In genomic region chr18:12377556-12378553, GRCh38 we compare ENCODE assay signal across 1 cellular context.
TF ChIP-seq lines count a peak whose summit lies in the region.

No MANE protein-coding gene starts in this region.

TF ChIP-seq in HepG2, 621 proteins besides CTCF, POLR2A, EP300 and RAD21 (continued from another document and continues in another):
- TF ChIP-seq ZBTB34 (CRISPR knock-in tag; IDR thresholded peaks at IDR 0.05) (no peak), NFIB (CRISPR knock-in tag; IDR thresholded peaks at IDR 0.05; ENCODE audit: borderline replicate concordance) (no peak), RCOR2 (CRISPR knock-in tag; IDR thresholded peaks at IDR 0.05) (no peak; the same call in 1 of the 2 replicates), ZSCAN29 (CRISPR knock-in tag; conservative IDR thresholded peaks at IDR 0.05) (no peak), MAZ (IDR thresholded peaks at IDR 0.05; ENCODE audit: borderline replicate concordance, low read depth, low read length) (no peak; the same call in 1 of the 2 replicates), MAZ (CRISPR knock-in tag; IDR thresholded peaks at IDR 0.05; ENCODE audit: low read depth) (no peak), YEATS4 (CRISPR knock-in tag; IDR thresholded peaks at IDR 0.05; ENCODE audit: borderline replicate concordance) (no peak), TRAFD1 (CRISPR knock-in tag; IDR thresholded peaks at IDR 0.05; ENCODE audit: borderline replicate concordance) (no peak), ZNF619 (CRISPR knock-in tag; IDR thresholded peaks at IDR 0.05) (no peak), SNAI1 (CRISPR knock-in tag; IDR thresholded peaks at IDR 0.05; ENCODE audit: borderline replicate concordance) (no peak), ISL2 (CRISPR knock-in tag; IDR thresholded peaks at IDR 0.05) (no peak; the same call in 1 of the 2 replicates), BRD4 (CRISPR knock-in tag; IDR thresholded peaks at IDR 0.05) (0 out of 2 replicates have a peak, but pooled peaks have one; percentile 31), MLXIP (CRISPR knock-in tag; IDR thresholded peaks at IDR 0.05; ENCODE audit: borderline replicate concordance) (no peak), U2AF2 (IDR thresholded peaks at IDR 0.05; ENCODE audit: low read depth, low read length) (no peak), PAXIP1 (CRISPR knock-in tag; conservative IDR thresholded peaks at IDR 0.05) (no peak; the same call in 1 of the 2 replicates), HOXA5 (CRISPR knock-in tag; IDR thresholded peaks at IDR 0.05) (peak; percentile 21; the same call in 1 of the 2 replicates), DZIP1 (CRISPR knock-in tag; IDR thresholded peaks at IDR 0.05) (no peak), NCOR1 (IDR thresholded peaks at IDR 0.05; ENCODE audit: borderline replicate concordance, low read length) (no peak), ZFP62 (CRISPR knock-in tag; IDR thresholded peaks at IDR 0.05) (no peak), POGZ (CRISPR knock-in tag; IDR thresholded peaks at IDR 0.05) (no peak), NRL (CRISPR knock-in tag; IDR thresholded peaks at IDR 0.05; ENCODE audit: borderline replicate concordance) (peak; percentile 48; the same call in 1 of the 2 replicates), KDM2A (CRISPR knock-in tag; IDR thresholded peaks at IDR 0.05; ENCODE audit: borderline replicate concordance, low read depth) (no peak; the same call in 1 of the 2 replicates), ZNF652 (CRISPR knock-in tag; IDR thresholded peaks at IDR 0.05; ENCODE audit: borderline replicate concordance, low read depth) (no peak), ONECUT2 (CRISPR knock-in tag; IDR thresholded peaks at IDR 0.05) (no peak), TCF7L2 (IDR thresholded peaks at IDR 0.05; ENCODE audit: low read depth, low read length) (no peak), ZNF331 (CRISPR knock-in tag; IDR thresholded peaks at IDR 0.05) (0 out of 2 replicates have a peak, but pooled peaks have one; percentile 25), BCL6 (CRISPR knock-in tag; IDR thresholded peaks at IDR 0.05) (peak; percentile 93), ZFX (CRISPR knock-in tag; IDR thresholded peaks at IDR 0.05; ENCODE audit: low read depth) (no peak), ZNF160 (CRISPR knock-in tag; IDR thresholded peaks at IDR 0.05) (no peak), SNRNP70 (IDR thresholded peaks at IDR 0.05; ENCODE audit: low read depth, low read length) (no peak), TOPORS (CRISPR knock-in tag; IDR thresholded peaks at IDR 0.05) (no peak), ZMYM4 (CRISPR knock-in tag; IDR thresholded peaks at IDR 0.05) (no peak; the same call in 1 of the 2 replicates), SP5 (CRISPR knock-in tag; IDR thresholded peaks at IDR 0.05; ENCODE audit: borderline replicate concordance, low read depth) (peak; percentile 39; the same call in 1 of the 2 replicates), PLSCR1 (CRISPR knock-in tag; IDR thresholded peaks at IDR 0.05; ENCODE audit: borderline replicate concordance) (no peak), TFDP1 (CRISPR knock-in tag; IDR thresholded peaks at IDR 0.05; ENCODE audit: borderline replicate concordance) (no peak; the same call in 1 of the 2 replicates), ZNF746 (CRISPR knock-in tag; IDR thresholded peaks at IDR 0.05) (0 out of 2 replicates have a peak, but pooled peaks have one; percentile 27), SPEN (CRISPR knock-in tag; IDR thresholded peaks at IDR 0.05; ENCODE audit: low read depth) (no peak; the same call in 1 of the 2 replicates), ZNF354B (CRISPR knock-in tag; IDR thresholded peaks at IDR 0.05) (no peak), CSRNP2 (CRISPR knock-in tag; conservative IDR thresholded peaks at IDR 0.05; ENCODE audit: low read depth) (no peak), ETV5 (CRISPR knock-in tag; IDR thresholded peaks at IDR 0.05; ENCODE audit: borderline replicate concordance) (0 out of 2 replicates have a peak, but pooled peaks have one; percentile 16), ZBTB3 (CRISPR knock-in tag; IDR thresholded peaks at IDR 0.05; ENCODE audit: borderline replicate concordance, low read depth) (no peak), SKIL (CRISPR knock-in tag; IDR thresholded peaks at IDR 0.05; ENCODE audit: borderline replicate concordance) (no peak), ZNF44 (CRISPR knock-in tag; IDR thresholded peaks at IDR 0.05) (no peak)
